11 cellular contexts compared by ENCODE assay signal in the genomic region with DNA sequence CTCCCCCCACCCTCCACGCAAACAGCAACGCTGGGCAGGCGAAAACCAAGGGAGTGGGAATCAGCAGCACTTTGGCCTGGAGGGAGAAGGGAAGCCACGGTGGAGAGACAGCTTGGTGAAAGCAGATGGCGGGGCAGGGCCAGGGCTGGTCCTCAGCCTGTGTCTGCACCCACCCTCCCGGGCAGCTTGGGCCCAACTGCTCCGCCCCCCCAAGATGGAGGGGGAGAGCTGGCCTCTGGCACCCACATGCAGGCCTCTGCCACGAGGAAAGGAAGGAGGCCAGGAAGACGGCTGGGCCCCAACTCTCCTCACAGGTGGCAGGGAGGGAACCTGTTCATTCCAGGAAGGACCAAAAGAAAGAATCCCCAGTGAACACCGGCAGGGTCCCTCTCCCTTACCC. TPM values are rescaled to one million over a fixed set of nuclear protein-coding genes. Genes with fewer than 3 reads are reported as not detected.
DNase-seq lines count a peak whose midpoint lies in the region; TF ChIP-seq lines count a peak whose summit lies in the region.
"Had no signal": no experiment of that assay in that cellular context is flagged by ENCODE, and none has a peak within 500 bp of the region (broad histone marks: within the 10 kb centered on the region; RNA-seq: fewer than 3 reads in every experiment).

No MANE protein-coding gene starts in this region.

- TF ChIP-seq CTCF in osteocyte (IDR thresholded peaks at IDR 0.05): no peak

- no peaks in the 10 kb centered on the region for H3K27me3 Mint-ChIP-seq in osteocyte (ENCODE audit: unreplicated experiment)

- no peak overlapping the region for H2AFZ ChIP-seq in ACC112 (ENCODE audit: low read length, unreplicated experiment)

- H3K27ac Mint-ChIP-seq in osteocyte (ENCODE audit: unreplicated experiment): peak overlapping the region; percentile 92
- H3K27ac Mint-ChIP-seq: CD8-positive, alpha-beta T cell had no signal

- peaks cover 13% of the 10 kb centered on the region for H3K36me3 Mint-ChIP-seq in osteocyte (ENCODE audit: unreplicated experiment)

- no peaks in the 10 kb centered on the region for H3K9me3 Mint-ChIP-seq in osteocyte (ENCODE audit: unreplicated experiment)
- H3K9me3 Mint-ChIP-seq: CD8-positive, alpha-beta T cell had no signal

- H3K27me3 ChIP-seq in ACC112 (ENCODE audit: insufficient read depth, low read length): no peaks in the 10 kb centered on the region
- H3K27me3 ChIP-seq in endocrine pancreas (ENCODE audit: control insufficient read depth, insufficient read depth, low read length): no peaks in the 10 kb centered on the region

- H3K4me1 ChIP-seq in ACC112 (ENCODE audit: control insufficient read depth, insufficient read depth, low read length, unreplicated experiment) (peaks cover 33% of the 10 kb centered on the region), endocrine pancreas (ENCODE audit: control insufficient read depth, insufficient read depth, low read length) (no peaks in the 10 kb centered on the region)

- DNase-seq in NCI-H69 (lab: John Stamatoyannopoulos, UW) (peak; percentile 56), osteocyte (ENCODE audit: extremely low spot score, unreplicated experiment) (no peak), NCI-H345 treated with DMSO at 0.1 percent for 48 hours (lab: John Stamatoyannopoulos, UW; ENCODE audit: unreplicated experiment) (no peak), HPDE6-E6E7 (ENCODE audit: extremely low spot score) (no peak), GM19240 (ENCODE audit: insufficient read length, low spot score) (no peak), HUDEP-2 (lab: John Stamatoyannopoulos, UW; ENCODE audit: unreplicated experiment in 76 of 76) (no peak)
- DNase-seq: activated CD8-positive, alpha-beta memory T cell treated with anti-CD3 and anti-CD28 coated beads, Interleukin-2, amount 50 U/mL, for 4 hours; CD8-positive, alpha-beta T cell; NCI-H526 had no signal

- H3K4me1 Mint-ChIP-seq in osteocyte (ENCODE audit: unreplicated experiment): peaks cover 57% of the 10 kb centered on the region

- no peaks in the 10 kb centered on the region for H3K9me3 ChIP-seq in endocrine pancreas (ENCODE audit: control insufficient read depth, low read length)

- no peak overlapping the region for H3K4me3 Mint-ChIP-seq in osteocyte (ENCODE audit: unreplicated experiment)
- H3K4me3 Mint-ChIP-seq: CD8-positive, alpha-beta T cell had no signal

- peak overlapping the region; percentile 94 for H3K27ac ChIP-seq in ACC112 (ENCODE audit: low read depth, low read length)

- H3K36me3 ChIP-seq in ACC112 (ENCODE audit: insufficient read depth, low read length) (peaks cover 5% of the 10 kb centered on the region; the same call in 1 of the 2 replicates), endocrine pancreas (ENCODE audit: control insufficient read depth, insufficient read depth, low read length) (no peaks in the 10 kb centered on the region)

- peak overlapping the region; percentile 43 for H3K9ac ChIP-seq in endocrine pancreas (ENCODE audit: control insufficient read depth, insufficient read depth, low read length)

- no peaks in the 10 kb centered on the region for H3K79me2 ChIP-seq in ACC112 (ENCODE audit: control insufficient read depth, insufficient read depth, low read length, unreplicated experiment)

- H3K4me3 ChIP-seq in ACC112 (ENCODE audit: low read depth, low read length): no peak overlapping the region
- H3K4me3 ChIP-seq in endocrine pancreas (ENCODE audit: control insufficient read depth, insufficient read depth, low read length): no peak overlapping the region

RNA-seq across cellular contexts. Expression of a gene that starts 17.9 kb away (rescaled TPM):
- 9.9 and 17.0 TPM in 2 replicates for total RNA-seq in osteocyte

RNA-seq across cellular contexts. Expression of a gene that starts 38.0 kb away (rescaled TPM):
- total RNA-seq in osteocyte: 41.6 and 48.8 TPM in 2 replicates

RNA-seq across cellular contexts. Expression of a gene that starts 53.2 kb away (rescaled TPM):
- total RNA-seq in osteocyte: 88.0 and 90.5 TPM in 2 replicates
